18 cellular contexts compared by ENCODE assay signal in the genomic region with DNA sequence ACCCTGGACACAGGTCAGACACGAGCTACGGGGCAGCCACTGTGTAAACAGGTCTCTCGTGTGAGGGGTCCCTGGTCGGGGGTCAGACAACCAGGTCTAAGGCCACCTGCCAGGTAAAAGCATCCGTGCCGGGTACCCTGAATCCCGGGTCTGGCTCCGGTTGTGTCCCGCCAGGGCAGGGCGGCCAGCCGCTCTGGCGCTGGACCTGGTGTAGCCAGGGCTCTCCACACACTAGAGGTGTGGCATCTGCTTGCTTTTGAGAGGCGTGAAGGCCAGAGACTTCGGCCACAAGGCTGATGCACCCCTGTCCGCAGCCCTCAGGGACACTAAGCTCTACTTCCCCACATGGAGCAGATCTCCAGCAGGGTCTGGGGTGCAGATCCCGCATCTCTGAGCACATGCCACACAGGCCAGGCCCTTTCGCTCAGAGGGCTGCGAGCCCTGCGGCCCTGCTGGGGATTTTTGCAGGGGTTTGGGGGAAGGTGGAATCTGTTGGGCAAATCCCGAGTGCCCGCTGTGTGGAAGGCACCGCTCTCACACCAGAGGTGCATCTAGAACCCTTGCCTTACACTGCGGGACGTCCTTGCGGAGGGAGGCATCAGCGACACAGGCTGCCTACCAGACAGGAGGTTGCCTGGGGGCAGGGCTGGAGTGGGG. TPM values are rescaled to one million over a fixed set of nuclear protein-coding genes. Genes with fewer than 3 reads are reported as not detected.
DNase-seq lines count a peak whose midpoint lies in the region; ATAC-seq and TF ChIP-seq lines count a peak whose summit lies in the region.
"Had no signal": no experiment of that assay in that cellular context is flagged by ENCODE, and none has a peak within 500 bp of the region (broad histone marks: within the 10 kb centered on the region; RNA-seq: fewer than 3 reads in every experiment).

No MANE protein-coding gene starts in this region.

- H3K9me3 ChIP-seq in heart right ventricle = no peaks in the 10 kb centered on the region
- H3K9me3 ChIP-seq: BLaER1, Caco-2 had no signal

- peaks cover 6 to 8% of the 10 kb centered on the region in 2 donors for H3K4me1 Mint-ChIP-seq in natural killer cell treated with Interleukin-12 subunit alpha and Interleukin-12 subunit beta and Interleukin-15 and Interleukin-18, amount 100 ng/mL, for 72 hours (ENCODE audit: low read depth in 2 of 2)
- H3K4me1 Mint-ChIP-seq in natural killer cell = peaks cover under 1 to 9% of the 10 kb centered on the region in 2 donors
- H3K4me1 Mint-ChIP-seq in stimulated activated effector memory CD8-positive, alpha-beta T cell treated with anti-CD3 and anti-CD28 coated beads, Interleukin-12 subunit alpha, Interleukin-12 subunit beta, amount 100 ng/mL, for 72 hours = peaks cover 2% of the 10 kb centered on the region

- no peak overlapping the region for H3K4me3 ChIP-seq in heart right ventricle
- H3K4me3 ChIP-seq: BLaER1 had no signal

- H3K27ac ChIP-seq in heart right ventricle = no peak overlapping the region
- H3K27ac ChIP-seq: 22Rv1, BLaER1, C4-2B had no signal

- DNase-seq in Right ventricle myocardium inferior (ENCODE audit: missing footprints) (peak; percentile 47), heart right ventricle (no peak), natural killer cell (no peak), DMS153 (lab: John Stamatoyannopoulos, UW) (no peak), NCI-H146 treated with DMSO at 0.1 percent for 48 hours (lab: John Stamatoyannopoulos, UW; ENCODE audit: unreplicated experiment) (no peak)
- DNase-seq in natural killer cell treated with Interleukin-12 subunit alpha and Interleukin-12 subunit beta and Interleukin-15 and Interleukin-18, amount 100 ng/mL, for 72 hours (ENCODE audit: low spot score) = peak; percentile 50
- no peak for DNase-seq in stimulated activated effector memory CD8-positive, alpha-beta T cell treated with anti-CD3 and anti-CD28 coated beads, Interleukin-12 subunit alpha, Interleukin-12 subunit beta, amount 100 ng/mL, for 72 hours (ENCODE audit: low spot score in 2 of 2)
- DNase-seq: Caco-2; CD4-positive, CD25-positive, alpha-beta regulatory T cell; CD8-positive, alpha-beta T cell; DMS79; GF-D8; H7; HCEC 1CT had no signal

- no peak overlapping the region for H3K4me3 Mint-ChIP-seq in natural killer cell treated with Interleukin-12 subunit alpha and Interleukin-12 subunit beta and Interleukin-15 and Interleukin-18, amount 100 ng/mL, for 72 hours
- H3K4me3 Mint-ChIP-seq in natural killer cell = no peak overlapping the region
- no peak overlapping the region for H3K4me3 Mint-ChIP-seq in stimulated activated effector memory CD8-positive, alpha-beta T cell treated with anti-CD3 and anti-CD28 coated beads, Interleukin-12 subunit alpha, Interleukin-12 subunit beta, amount 100 ng/mL, for 72 hours
- H3K4me3 Mint-ChIP-seq: B cell; CD4-positive, CD25-positive, alpha-beta regulatory T cell; CD8-positive, alpha-beta T cell had no signal

- H3K9me3 Mint-ChIP-seq in natural killer cell treated with Interleukin-12 subunit alpha and Interleukin-12 subunit beta and Interleukin-15 and Interleukin-18, amount 100 ng/mL, for 72 hours = no peaks in the 10 kb centered on the region
- H3K9me3 Mint-ChIP-seq in natural killer cell = no peaks in the 10 kb centered on the region
- H3K9me3 Mint-ChIP-seq in stimulated activated effector memory CD8-positive, alpha-beta T cell treated with anti-CD3 and anti-CD28 coated beads, Interleukin-12 subunit alpha, Interleukin-12 subunit beta, amount 100 ng/mL, for 72 hours = no peaks in the 10 kb centered on the region
- H3K9me3 Mint-ChIP-seq: CD4-positive, CD25-positive, alpha-beta regulatory T cell; CD8-positive, alpha-beta T cell had no signal

- H3K27me3 Mint-ChIP-seq in natural killer cell treated with Interleukin-12 subunit alpha and Interleukin-12 subunit beta and Interleukin-15 and Interleukin-18, amount 100 ng/mL, for 72 hours = no peaks in the 10 kb centered on the region
- no peaks in the 10 kb centered on the region for H3K27me3 Mint-ChIP-seq in natural killer cell (ENCODE audit: low read depth in 2 of 2)
- H3K27me3 Mint-ChIP-seq: B cell; CD4-positive, CD25-positive, alpha-beta regulatory T cell had no signal

- peaks cover 6% of the 10 kb centered on the region for H3K36me3 Mint-ChIP-seq in natural killer cell treated with Interleukin-12 subunit alpha and Interleukin-12 subunit beta and Interleukin-15 and Interleukin-18, amount 100 ng/mL, for 72 hours
- H3K36me3 Mint-ChIP-seq in natural killer cell = no peaks in the 10 kb centered on the region
- peaks cover 50% of the 10 kb centered on the region for H3K36me3 Mint-ChIP-seq in stimulated activated effector memory CD8-positive, alpha-beta T cell treated with anti-CD3 and anti-CD28 coated beads, Interleukin-12 subunit alpha, Interleukin-12 subunit beta, amount 100 ng/mL, for 72 hours

- no peaks in the 10 kb centered on the region for H3K4me1 ChIP-seq in heart right ventricle
- H3K4me1 ChIP-seq: Caco-2 had no signal

- WGBS in heart right ventricle, 2 donors = 96 to 98% methylated on average over 26 of the region's 26 CpGs

- no peaks in the 10 kb centered on the region for H3K27me3 ChIP-seq in heart right ventricle
- H3K27me3 ChIP-seq: BLaER1 had no signal

- no peak for ATAC-seq in Right ventricle myocardium inferior
- no peak for ATAC-seq in heart right ventricle
- peak in 1 of 2 donors; percentile 13 for ATAC-seq in natural killer cell treated with Interleukin-12 subunit alpha and Interleukin-12 subunit beta and Interleukin-15 and Interleukin-18, amount 100 ng/mL, for 72 hours
- ATAC-seq in natural killer cell = no peak
- no peak for ATAC-seq in stimulated activated effector memory CD8-positive, alpha-beta T cell treated with anti-CD3 and anti-CD28 coated beads, Interleukin-12 subunit alpha, Interleukin-12 subunit beta, amount 100 ng/mL, for 72 hours
- ATAC-seq: CD8-positive, alpha-beta T cell had no signal

- intact Hi-C loops in Right ventricle myocardium inferior (cut with DNase I) = no loop called here
- intact Hi-C loops in heart right ventricle (cut with DNase I) = no loop called here
- intact Hi-C loops in natural killer cell (cut with micrococcal nuclease) = no loop called here

- H3K36me3 ChIP-seq in heart right ventricle = peaks cover 0 to 62% (median 15%) of the 10 kb centered on the region in 9 donors

- H3K27ac Mint-ChIP-seq in natural killer cell treated with Interleukin-12 subunit alpha and Interleukin-12 subunit beta and Interleukin-15 and Interleukin-18, amount 100 ng/mL, for 72 hours = no peak overlapping the region
- peak overlapping the region in 1 of 2 donors; percentile 24 for H3K27ac Mint-ChIP-seq in natural killer cell
- H3K27ac Mint-ChIP-seq in stimulated activated effector memory CD8-positive, alpha-beta T cell treated with anti-CD3 and anti-CD28 coated beads, Interleukin-12 subunit alpha, Interleukin-12 subunit beta, amount 100 ng/mL, for 72 hours = peak overlapping the region; percentile 0
- H3K27ac Mint-ChIP-seq: B cell; CD8-positive, alpha-beta T cell had no signal

- TF ChIP-seq CTCF in heart right ventricle (IDR thresholded peaks at IDR 0.05) = no peak
- no peak for TF ChIP-seq CTCF in natural killer cell (IDR thresholded peaks at IDR 0.05)

RNA-seq across cellular contexts. Expression of a gene that starts 13.8 kb away (rescaled TPM):
- total RNA-seq in Right ventricle myocardium inferior = 86.9 TPM
- total RNA-seq in heart right ventricle = 10 to 100 TPM; 54.2 to 94.2 (median 64.9) TPM
- polyA plus RNA-seq in heart right ventricle = 100 to 1,000 TPM in 1 of 2 donors, 10 to 100 TPM in 1; 79.6 to 116 TPM
- total RNA-seq in natural killer cell treated with Interleukin-12 subunit alpha and Interleukin-12 subunit beta and Interleukin-15 and Interleukin-18, amount 100 ng/mL, for 72 hours = 100 to 1,000 TPM in 1 of 2 donors, 10 to 100 TPM in 1; 80.1 to 124 TPM
- total RNA-seq in natural killer cell = 10 to 100 TPM; 24.7 to 30.4 (median 25.1) TPM

RNA-seq across cellular contexts. Expression of a gene that starts 15.5 kb away (rescaled TPM):
- 19.2 TPM for total RNA-seq in Right ventricle myocardium inferior
- total RNA-seq in heart right ventricle = 10 to 100 TPM in 6 of 10 donors, 1 to 10 TPM in 4; 7.5 to 21.2 (median 10.1) TPM
- 10 to 100 TPM in 1 of 2 donors, 1 to 10 TPM in 1; 9.1 to 18.8 TPM for polyA plus RNA-seq in heart right ventricle
- 100 to 1,000 TPM in 1 of 2 donors, 10 to 100 TPM in 1; 74.9 to 165 TPM for total RNA-seq in natural killer cell treated with Interleukin-12 subunit alpha and Interleukin-12 subunit beta and Interleukin-15 and Interleukin-18, amount 100 ng/mL, for 72 hours
- 10 to 100 TPM; 12.0 to 23.7 (median 19.3) TPM for total RNA-seq in natural killer cell

RNA-seq across cellular contexts. Expression of a gene that starts 34.7 kb away (rescaled TPM):
- total RNA-seq in Right ventricle myocardium inferior (39.8 TPM), heart right ventricle (100 to 1,000 TPM in 2 of 10 donors, 10 to 100 TPM in 8; 19.6 to 297 (median 31.3) TPM), natural killer cell (100 to 1,000 TPM; 198 to 247 (median 212) TPM)
- 10 to 100 TPM; 81.4 to 95.2 TPM for polyA plus RNA-seq in heart right ventricle
- total RNA-seq in natural killer cell treated with Interleukin-12 subunit alpha and Interleukin-12 subunit beta and Interleukin-15 and Interleukin-18, amount 100 ng/mL, for 72 hours = 100 to 1,000 TPM; 233 to 784 TPM

Comparison
In these comparisons a context has a peak if more than half of its experiments do, and no peak if none do; other contexts are left out.
1. DNase-seq: peak in Right ventricle myocardium inferior (single experiment) and natural killer cell treated with Interleukin-12 subunit alpha and Interleukin-12 subunit beta and Interleukin-15 and Interleukin-18, amount 100 ng/mL, for 72 hours (single experiment); none in heart right ventricle (0 of 2), natural killer cell (single experiment), stimulated activated effector memory CD8-positive, alpha-beta T cell treated with anti-CD3 and anti-CD28 coated beads, Interleukin-12 subunit alpha, Interleukin-12 subunit beta, amount 100 ng/mL, for 72 hours (0 of 2), DMS153 (single experiment) and NCI-H146 treated with DMSO at 0.1 percent for 48 hours (single experiment).